Comparison of ENCODE assay signal across 22 cellular contexts in the genomic region with DNA sequence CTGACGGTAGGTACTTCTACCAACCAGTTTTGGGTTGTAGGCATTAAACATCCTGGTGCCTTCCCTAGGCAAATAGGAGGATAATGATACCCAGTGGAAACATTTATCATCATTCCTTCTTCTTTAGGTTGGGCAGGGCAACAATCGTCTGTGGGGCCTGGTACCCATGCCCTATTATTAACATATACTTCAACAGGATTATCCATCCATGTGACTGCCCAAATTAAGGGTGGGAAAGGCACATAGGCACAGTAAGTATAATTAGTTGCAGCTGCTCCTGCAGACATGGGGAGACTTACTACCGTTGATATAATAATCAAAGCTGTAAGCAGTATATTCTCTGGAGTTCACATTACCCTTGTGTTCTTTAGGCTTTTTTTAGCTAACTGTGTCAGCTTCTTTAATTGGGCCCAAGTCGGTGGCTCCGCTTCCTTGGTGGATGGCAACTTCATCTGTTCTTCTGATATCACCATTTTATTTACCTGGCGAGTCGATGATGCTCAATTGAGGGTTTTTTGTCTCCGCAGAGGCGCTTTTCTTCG. TPM values are rescaled to one million over a fixed set of nuclear protein-coding genes. Genes with fewer than 3 reads are reported as not detected.
"Had no signal": no experiment of that assay in that cellular context is flagged by ENCODE, and none has a peak within 500 bp of the region (broad histone marks: within the 10 kb centered on the region; RNA-seq: fewer than 3 reads in every experiment).

No MANE protein-coding gene starts in this region.

- H3K9me3 Mint-ChIP-seq: activated T-helper 17 cell treated with anti-CD3 and anti-CD28 coated beads, Interleukin-2, amount 50 U/mL, for 72 hours; central memory CD8-positive, alpha-beta T cell; natural killer cell had no signal

- H3K36me3 ChIP-seq: brain microvascular endothelial cell, esophagus squamous epithelium, prostate gland, right lobe of liver, WERI-Rb-1 had no signal

- H3K4me3 ChIP-seq: esophagus squamous epithelium, prostate gland, right lobe of liver had no signal

- H3K4me3 Mint-ChIP-seq: activated T-helper 17 cell treated with anti-CD3 and anti-CD28 coated beads, Interleukin-2, amount 50 U/mL, for 72 hours; central memory CD8-positive, alpha-beta T cell; natural killer cell had no signal

- H3K27ac ChIP-seq: brain microvascular endothelial cell, esophagus squamous epithelium, prostate gland, right lobe of liver, WERI-Rb-1 had no signal

- H3K36me3 Mint-ChIP-seq: natural killer cell had no signal

- H3K9me3 ChIP-seq: esophagus squamous epithelium, prostate gland, right lobe of liver had no signal

- H3K27me3 ChIP-seq: brain microvascular endothelial cell, esophagus squamous epithelium, right lobe of liver had no signal

- DNase-seq: activated CD4-positive, alpha-beta T cell treated with anti-CD3 and anti-CD28 coated beads, Interleukin-2, amount 50 U/mL, for 48 hours; activated naive CD4-positive, alpha-beta T cell treated with Interleukin-2 at 50 U/mL for 16 hours; anterior cingulate cortex; brain microvascular endothelial cell; cortex of kidney; effector CD4-positive, alpha-beta T cell; esophagus squamous epithelium; hippocampal formation; mammary epithelial cell; natural killer cell; nucleus accumbens; right lobe of liver; stimulated activated naive CD8-positive, alpha-beta T cell treated with anti-CD3 and anti-CD28 coated beads, Interleukin-15, Interleukin-2, amounts not matched to agents 100 U/mL and 50 U/mL, for 24 hours; trophoblast cell; WERI-Rb-1 had no signal

- H3K27ac Mint-ChIP-seq: activated T-helper 17 cell treated with anti-CD3 and anti-CD28 coated beads, Interleukin-2, amount 50 U/mL, for 72 hours; natural killer cell had no signal

- H3K27me3 Mint-ChIP-seq: activated T-helper 17 cell treated with anti-CD3 and anti-CD28 coated beads, Interleukin-2, amount 50 U/mL, for 72 hours; central memory CD8-positive, alpha-beta T cell had no signal

RNA-seq across cellular contexts. Expression of gene PTCRA, which starts 19.6 kb away (rescaled TPM):
- total RNA-seq: activated T-helper 17 cell treated with anti-CD3 and anti-CD28 coated beads, Interleukin-2, amount 50 U/mL, for 72 hours; endothelial cell of umbilical vein; esophagus squamous epithelium; fibroblast of villous mesenchyme; left lobe of liver; mammary epithelial cell; prostate gland had no signal
- polyA plus RNA-seq: endothelial cell of umbilical vein, keratinocyte, mammary epithelial cell had no signal
